Comparison of ENCODE assay signal across 24 cellular contexts in the genomic region with DNA sequence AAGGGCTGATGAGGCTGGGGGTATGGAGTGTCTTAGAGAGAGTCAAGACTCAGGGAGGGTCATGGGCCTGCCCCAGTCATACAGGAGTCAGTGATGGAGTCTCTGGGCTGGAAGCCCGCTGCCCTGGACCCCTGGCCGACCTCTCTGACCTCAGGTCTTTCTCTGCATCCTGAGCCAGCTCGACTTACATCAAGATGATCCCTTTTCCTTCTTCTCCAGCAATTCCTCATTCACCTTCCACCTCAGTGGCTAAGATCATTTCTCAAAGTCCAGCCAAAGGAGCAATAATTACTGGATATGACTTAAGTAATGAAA.
A peak's percentile ranks its signal among the peaks of the same experiment; 100 is the strongest.
DNase-seq lines count a peak whose midpoint lies in the region; ATAC-seq and TF ChIP-seq lines count a peak whose summit lies in the region.
"Had no signal": no experiment of that assay in that cellular context is flagged by ENCODE, and none has a peak within 500 bp of the region (broad histone marks: within the 10 kb centered on the region; RNA-seq: fewer than 3 reads in every experiment).

No MANE protein-coding gene starts in this region.

- H2AFZ ChIP-seq in neuronal stem cell (ENCODE audit: low read length) (no peak overlapping the region), mammary epithelial cell (ENCODE audit: low read depth, low read length) (no peak overlapping the region)
- H2AFZ ChIP-seq: PC-9 had no signal

- no peak overlapping the region for H3K4ac ChIP-seq in neuronal stem cell (ENCODE audit: low read length)

- H3K27ac ChIP-seq in RWPE2 (ENCODE audit: poor library complexity, severe bottlenecking) (no peak overlapping the region), neuronal stem cell (replicated peaks; ENCODE audit: low read length) (no peak overlapping the region), mammary epithelial cell (ENCODE audit: insufficient read depth, low read depth, low read length) (no peak overlapping the region)
- H3K27ac ChIP-seq: A549, PC-9, SJSA1 had no signal

- dilution Hi-C loops in mammary epithelial cell (cut with HindIII; ENCODE audit: low sequenced_read_pairs) = loop anchor here (5.0 kb wide), 1 partner anchor 57 kb away; no protein-coding TSS in a partner anchor

- peaks cover 0 to 2% of the 10 kb centered on the region in 2 donors for H3K27me3 Mint-ChIP-seq in natural killer cell (ENCODE audit: low read depth in 2 of 2)
- peaks cover 6% of the 10 kb centered on the region in 2 donors for H3K27me3 Mint-ChIP-seq in natural killer cell treated with Interleukin-12 subunit alpha and Interleukin-12 subunit beta and Interleukin-15 and Interleukin-18, amount 100 ng/mL, for 72 hours

- no peak overlapping the region for H3K14ac ChIP-seq in neuronal stem cell (ENCODE audit: low read length)

- no peak overlapping the region for H3K27ac Mint-ChIP-seq in natural killer cell
- H3K27ac Mint-ChIP-seq in natural killer cell treated with Interleukin-12 subunit alpha and Interleukin-12 subunit beta and Interleukin-15 and Interleukin-18, amount 100 ng/mL, for 72 hours = no peak overlapping the region

- H3K79me1 ChIP-seq in neuronal stem cell (ENCODE audit: low read depth, low read length) = no peaks in the 10 kb centered on the region

- H3K4me1 Mint-ChIP-seq in natural killer cell = no peaks in the 10 kb centered on the region
- no peaks in the 10 kb centered on the region for H3K4me1 Mint-ChIP-seq in natural killer cell treated with Interleukin-12 subunit alpha and Interleukin-12 subunit beta and Interleukin-15 and Interleukin-18, amount 100 ng/mL, for 72 hours (ENCODE audit: low read depth in 2 of 2)
- H3K4me1 Mint-ChIP-seq: CD14-positive monocyte had no signal

- H4K8ac ChIP-seq in neuronal stem cell (ENCODE audit: low read depth, low read length) = no peak overlapping the region

- no TSS peak for BruUV-seq in mammary epithelial cell (replicated peaks; lab: Mats Ljungman, UMichigan)

- H2BK15ac ChIP-seq in neuronal stem cell (ENCODE audit: low read length) = no peak overlapping the region

- no peak overlapping the region for H2BK5ac ChIP-seq in neuronal stem cell (ENCODE audit: low read length)

- H3K23ac ChIP-seq in neuronal stem cell (ENCODE audit: low read depth, low read length, poor library complexity) = no peak overlapping the region

- no peaks in the 10 kb centered on the region for H3K9me3 Mint-ChIP-seq in natural killer cell
- H3K9me3 Mint-ChIP-seq in natural killer cell treated with Interleukin-12 subunit alpha and Interleukin-12 subunit beta and Interleukin-15 and Interleukin-18, amount 100 ng/mL, for 72 hours = no peaks in the 10 kb centered on the region
- H3K9me3 Mint-ChIP-seq: CD14-positive monocyte had no signal

- H3K36me3 ChIP-seq in RWPE2 (ENCODE audit: low read depth) = no peaks in the 10 kb centered on the region
- no peaks in the 10 kb centered on the region for H3K36me3 ChIP-seq in neuronal stem cell (replicated peaks in 1 of 2; ENCODE audit: control insufficient read depth in 2 of 2, insufficient read depth in 2 of 2, low read length in 2 of 2)
- H3K36me3 ChIP-seq in mammary epithelial cell (ENCODE audit: insufficient read depth, low read length) = no peaks in the 10 kb centered on the region
- H3K36me3 ChIP-seq: MG63, SJSA1 had no signal

- no peak overlapping the region for H3K4me3 Mint-ChIP-seq in natural killer cell
- no peak overlapping the region for H3K4me3 Mint-ChIP-seq in natural killer cell treated with Interleukin-12 subunit alpha and Interleukin-12 subunit beta and Interleukin-15 and Interleukin-18, amount 100 ng/mL, for 72 hours
- H3K4me3 Mint-ChIP-seq: CD14-positive monocyte had no signal

- H2BK120ac ChIP-seq in neuronal stem cell (ENCODE audit: low read depth, low read length) = no peak overlapping the region

- no peaks in the 10 kb centered on the region for H3K4me1 ChIP-seq in RWPE2 (ENCODE audit: insufficient read depth, poor library complexity, severe bottlenecking)
- peaks cover 0 to 13% of the 10 kb centered on the region in 2 donors for H3K4me1 ChIP-seq in neuronal stem cell (ENCODE audit: control insufficient read depth in 2 of 2, insufficient read depth in 1 of 2, low read depth in 1 of 2, low read length in 2 of 2)
- H3K4me1 ChIP-seq in mammary epithelial cell (ENCODE audit: insufficient read depth, low read length) = peaks cover 6% of the 10 kb centered on the region
- H3K4me1 ChIP-seq: A549, SJSA1 had no signal

- H2AK5ac ChIP-seq in neuronal stem cell (ENCODE audit: low read depth, low read length) = peak overlapping the region; percentile 77

- no peak overlapping the region for H3K9ac ChIP-seq in neuronal stem cell (ENCODE audit: low read depth, low read length, poor library complexity)
- H3K9ac ChIP-seq in mammary epithelial cell (ENCODE audit: insufficient read depth, low read length) = no peak overlapping the region

- no peaks in the 10 kb centered on the region for H3K9me3 ChIP-seq in RWPE2 (ENCODE audit: severe bottlenecking)
- no peaks in the 10 kb centered on the region for H3K9me3 ChIP-seq in neuronal stem cell (replicated peaks in 1 of 2; ENCODE audit: control insufficient read depth in 2 of 2, insufficient read depth in 1 of 2, low read depth in 1 of 2, low read length in 2 of 2)
- H3K9me3 ChIP-seq in mammary epithelial cell (replicated peaks; ENCODE audit: insufficient read depth, low read length) = no peaks in the 10 kb centered on the region
- H3K9me3 ChIP-seq: A549, MG63, SJSA1 had no signal

- H4K91ac ChIP-seq in neuronal stem cell (ENCODE audit: low read depth, low read length, poor library complexity) = no peak overlapping the region

- in situ Hi-C loops in mammary epithelial cell (cut with MboI; ENCODE audit: low sequenced_read_pairs in 2 of 2) = no loop called here

- H3K4me3 ChIP-seq in RWPE2 (ENCODE audit: severe bottlenecking) = no peak overlapping the region
- no peak overlapping the region for H3K4me3 ChIP-seq in neuronal stem cell (ENCODE audit: low read length in 2 of 2)
- H3K4me3 ChIP-seq in mammary epithelial cell (replicated peaks in 1 of 3; ENCODE audit: insufficient read depth in 1 of 3, low read depth in 2 of 3, low read length in 3 of 3) = no peak overlapping the region
- H3K4me3 ChIP-seq: A549, MG63, PC-9, SJSA1 had no signal

- no CpG with 5 or more reads among the region's 3 CpGs for WGBS in neuronal stem cell (ENCODE audit: extremely low coverage in 2 of 2, insufficient read length in 2 of 2, insufficient replicate concordance in 1 of 2), 2 donors
- 72% methylated on average over 2 of the region's 3 CpGs for WGBS in mammary epithelial cell (ENCODE audit: low coverage, missing lambda C conversion rate)

- H4K20me1 ChIP-seq in mammary epithelial cell (ENCODE audit: insufficient read depth, low read length) = no peaks in the 10 kb centered on the region

- H3K36me3 Mint-ChIP-seq in natural killer cell = no peaks in the 10 kb centered on the region
- no peaks in the 10 kb centered on the region for H3K36me3 Mint-ChIP-seq in natural killer cell treated with Interleukin-12 subunit alpha and Interleukin-12 subunit beta and Interleukin-15 and Interleukin-18, amount 100 ng/mL, for 72 hours
- H3K36me3 Mint-ChIP-seq: CD14-positive monocyte had no signal

- DNase-seq in natural killer cell (peak; percentile 3), RWPE2 (ENCODE audit: low spot score) (peak; percentile 28), neuronal stem cell (ENCODE audit: low spot score) (no peak), mammary epithelial cell (no peak)
- no peak for DNase-seq in natural killer cell treated with Interleukin-12 subunit alpha and Interleukin-12 subunit beta and Interleukin-15 and Interleukin-18, amount 100 ng/mL, for 72 hours (ENCODE audit: low spot score)
- DNase-seq: Calu3, DMS153, HCEC 1CT, IMR-90, KG1, MG63, NCI-H1417, NCI-H1694, NCI-H2029 treated with DMSO at 0.1 percent for 48 hours, NCI-H446 treated with DMSO at 0.1 percent for 48 hours, NCI-H526, NCI-H82, PC-9, Right ventricle myocardium superior had no signal

- peak overlapping the region; percentile 51 for H3K18ac ChIP-seq in neuronal stem cell (ENCODE audit: low read length)

- CTCF ChIA-PET in mammary epithelial cell (lab: Charles Lee; ENCODE audit: low non-redundant PET) = no interaction called here

- TF ChIP-seq CTCF in natural killer cell (IDR thresholded peaks at IDR 0.05) (no peak), RWPE2 (IDR thresholded peaks at IDR 0.05; ENCODE audit: poor library complexity, severe bottlenecking) (no peak), mammary epithelial cell (conservative IDR thresholded peaks at IDR 0.05 in 1 of 2, IDR thresholded peaks at IDR 0.05 in 1 of 2; ENCODE audit: extremely low read depth in 1 of 2, insufficient read depth in 1 of 2, low read depth in 1 of 2, low read length in 2 of 2) (no peak)

- no peaks in the 10 kb centered on the region for H3K79me2 ChIP-seq in mammary epithelial cell (ENCODE audit: insufficient read depth, low read length)

- no peak overlapping the region for H3K4me2 ChIP-seq in neuronal stem cell (ENCODE audit: insufficient read depth, low read length, poor library complexity, severe bottlenecking)
- no peak overlapping the region for H3K4me2 ChIP-seq in mammary epithelial cell (ENCODE audit: insufficient read depth, low read depth, low read length)
- H3K4me2 ChIP-seq: A549, PC-9 had no signal

- intact Hi-C loops in natural killer cell (cut with micrococcal nuclease) = no loop called here
- intact Hi-C loops in mammary epithelial cell (cut with micrococcal nuclease) = no loop called here

- H2BK12ac ChIP-seq in neuronal stem cell (ENCODE audit: low read length) = no peak overlapping the region

- H3K27me3 ChIP-seq in RWPE2 (ENCODE audit: insufficient read depth, poor library complexity, severe bottlenecking) (no peaks in the 10 kb centered on the region), neuronal stem cell (ENCODE audit: control insufficient read depth in 3 of 3, insufficient read depth in 3 of 3, low read depth in 1 of 3, low read length in 3 of 3) (no peaks in the 10 kb centered on the region), mammary epithelial cell (ENCODE audit: insufficient read depth, low read length) (no peaks in the 10 kb centered on the region)
- H3K27me3 ChIP-seq: MG63, SJSA1 had no signal

- ATAC-seq in natural killer cell (no peak), RWPE2 (ENCODE audit: low read depth) (no peak), GM19463 (IDR thresholded peaks at IDR 0.05; ENCODE audit: unreplicated experiment) (no peak), GM21786 (IDR thresholded peaks at IDR 0.05; ENCODE audit: unreplicated experiment) (no peak)
- no peak for ATAC-seq in natural killer cell treated with Interleukin-12 subunit alpha and Interleukin-12 subunit beta and Interleukin-15 and Interleukin-18, amount 100 ng/mL, for 72 hours
- ATAC-seq: A549 had no signal

Comparison
In these comparisons a context has a peak if more than half of its experiments do, and no peak if none do; other contexts are left out.
1. DNase-seq: peak in natural killer cell (single experiment) and RWPE2 (single experiment); none in natural killer cell treated with Interleukin-12 subunit alpha and Interleukin-12 subunit beta and Interleukin-15 and Interleukin-18, amount 100 ng/mL, for 72 hours (single experiment), neuronal stem cell (single experiment) and mammary epithelial cell (single experiment).